ENCODE assay signal across 14 cellular contexts in genomic region chr18:7878265-7879173, GRCh38.
DNase-seq lines count a peak whose midpoint lies in the region; ATAC-seq, FAIRE-seq and TF ChIP-seq lines count a peak whose summit lies in the region.
"Had no signal": no experiment of that assay in that cellular context is flagged by ENCODE, and none has a peak within 500 bp of the region (broad histone marks: within the 10 kb centered on the region; RNA-seq: fewer than 3 reads in every experiment).

No MANE protein-coding gene starts in this region.

- ATAC-seq in HepG2 (no peak), left lobe of liver (no peak), GM21390 (IDR thresholded peaks at IDR 0.05; ENCODE audit: unreplicated experiment) (no peak)
- ATAC-seq: Panc1 had no signal

- H3K79me2 ChIP-seq in HepG2 (ENCODE audit: insufficient read depth, low read length): no peaks in the 10 kb centered on the region

- TF ChIP-seq CTCF in HepG2 (CRISPR knock-in tag; IDR thresholded peaks at IDR 0.05): no peak
- no peak for TF ChIP-seq CTCF in GM13977 (IDR thresholded peaks at IDR 0.05; ENCODE audit: extremely low read depth, insufficient read depth, missing control alignments)

- H4K20me1 ChIP-seq in HepG2 (ENCODE audit: insufficient read depth, low read length): no peaks in the 10 kb centered on the region

- peak; percentile 41 for DNase-seq in Caki2 (ENCODE audit: low read depth)
- peak; percentile 36 for DNase-seq in NCI-H1436 (lab: John Stamatoyannopoulos, UW)
- peak; percentile 30 for DNase-seq in astrocyte of the hippocampus (ENCODE audit: low read depth, low spot score)
- DNase-seq in HepG2 (ENCODE audit: low spot score): peak; percentile 43
- DNase-seq in left lobe of liver (ENCODE audit: low spot score): no peak
- no peak for DNase-seq in GM13977 (ENCODE audit: low spot score)
- no peak for DNase-seq in GM19239 (ENCODE audit: insufficient read length, low spot score)
- DNase-seq: activated CD4-positive, alpha-beta T cell treated with anti-CD3 and anti-CD28 coated beads for 4 hours; activated T-cell treated with anti-CD3 and anti-CD28 coated beads, Interleukin-2, amount 50 U/mL, for 48 hours; anterior cingulate cortex; DMS79 treated with DMSO at 0.1 percent for 48 hours; stimulated activated CD4-positive, alpha-beta T cell treated with anti-CD3 and anti-CD28 coated beads, Interleukin-2, amount 100 ng/mL, for 24 hours had no signal

- FAIRE-seq in HepG2 (lab: Jason Lieb, UNC) (no peak), GM19239 (lab: Jason Lieb, UNC) (no peak)

- H3K4me2 ChIP-seq in HepG2 (ENCODE audit: low read depth, low read length): peak overlapping the region; percentile 10; the same call in 1 of the 2 replicates

- H3K9me3 ChIP-seq in HepG2 (ENCODE audit: low read length): no peaks in the 10 kb centered on the region

- H3K4me3 ChIP-seq in HepG2 (replicated peaks in 1 of 3; ENCODE audit: insufficient read depth in 1 of 3, low read depth in 2 of 3, low read length in 3 of 3): no peak overlapping the region

- no peaks in the 10 kb centered on the region for H3K27me3 ChIP-seq in HepG2 (ENCODE audit: control insufficient read depth in 1 of 2, insufficient read depth in 2 of 2, low read length in 2 of 2)

- H3K9ac ChIP-seq in HepG2 (ENCODE audit: insufficient read depth, low read depth, low read length): no peak overlapping the region

- H2AFZ ChIP-seq in HepG2 (ENCODE audit: low read length): no peak overlapping the region

- no peak overlapping the region for H3K27ac ChIP-seq in HepG2 (ENCODE audit: extremely low read length, insufficient read depth, low read length)

- intact Hi-C loops in HepG2 (cut with micrococcal nuclease; ENCODE audit: unreplicated experiment): no loop called here

- H3K36me3 ChIP-seq in HepG2 (replicated peaks in 1 of 2; ENCODE audit: control insufficient read depth in 1 of 2, insufficient read depth in 2 of 2, low read length in 2 of 2): no peaks in the 10 kb centered on the region

- no peak for TF ChIP-seq RAD21 in HepG2 (CRISPR knock-in tag; IDR thresholded peaks at IDR 0.05)

- no peak for TF ChIP-seq POLR2A in HepG2 (IDR thresholded peaks at IDR 0.05; ENCODE audit: insufficient read depth in 1 of 2, low read depth in 2 of 2, low read length in 2 of 2)

- TF ChIP-seq EP300 in HepG2 (IDR thresholded peaks at IDR 0.05; ENCODE audit: low read depth in 2 of 2, low read length in 2 of 2): no peak
- TF ChIP-seq EP300 in HepG2 (CRISPR knock-in tag; IDR thresholded peaks at IDR 0.05; ENCODE audit: borderline replicate concordance): no peak

- POLR2A ChIA-PET in HepG2 (lab: Yijun Ruan, JAX): no interaction called here

- in situ Hi-C loops in Caki2 (cut with HindIII; ENCODE audit: low pct_unique_long_range_greater_than_20kb, low sequenced_read_pairs) (no loop called here), HepG2 (cut with HindIII; ENCODE audit: extremely low pct_ligation_motif_present, low pct_unique_long_range_greater_than_20kb) (no loop called here), GM13977 (cut with MboI; ENCODE audit: low pct_unique_long_range_greater_than_20kb, low sequenced_read_pairs, unreplicated experiment) (no loop called here)

- CTCF ChIA-PET in HepG2 (lab: Yijun Ruan, JAX; ENCODE audit: low intra/inter-chr PET ratio, low total read pairs): no interaction called here

- no TSS peak for BruUV-seq in HepG2 (replicated peaks; lab: Mats Ljungman, UMichigan)

- 44% methylated on average over 5 of the region's 5 CpGs for WGBS in HepG2 (ENCODE audit: low lambda C conversion rate)

- peaks cover 30% of the 10 kb centered on the region for H3K4me1 ChIP-seq in HepG2 (ENCODE audit: insufficient read depth, low read length)

TF ChIP-seq in HepG2, 621 proteins besides CTCF, POLR2A, EP300 and RAD21:
- TF ChIP-seq PBX2 (CRISPR knock-in tag; IDR thresholded peaks at IDR 0.05): peak; percentile 66; the same call in 1 of the 2 replicates
- TF ChIP-seq TEAD3 (CRISPR knock-in tag; optimal IDR thresholded peaks at IDR 0.05; ENCODE audit: borderline replicate concordance): peak; percentile 59
- TF ChIP-seq ZFP37 (CRISPR knock-in tag; IDR thresholded peaks at IDR 0.05; ENCODE audit: borderline replicate concordance): no peak
TF ChIP-seq in HepG2: peak in this region for 2.

Comparison
In these comparisons a context has a peak if more than half of its experiments do, and no peak if none do; other contexts are left out.
1. DNase-seq: peak in Caki2 (single experiment), NCI-H1436 (single experiment), astrocyte of the hippocampus (single experiment) and HepG2 (single experiment); none in left lobe of liver (single experiment), GM13977 (single experiment) and GM19239 (single experiment).